27 cellular contexts compared by ENCODE assay signal in the genomic region with DNA sequence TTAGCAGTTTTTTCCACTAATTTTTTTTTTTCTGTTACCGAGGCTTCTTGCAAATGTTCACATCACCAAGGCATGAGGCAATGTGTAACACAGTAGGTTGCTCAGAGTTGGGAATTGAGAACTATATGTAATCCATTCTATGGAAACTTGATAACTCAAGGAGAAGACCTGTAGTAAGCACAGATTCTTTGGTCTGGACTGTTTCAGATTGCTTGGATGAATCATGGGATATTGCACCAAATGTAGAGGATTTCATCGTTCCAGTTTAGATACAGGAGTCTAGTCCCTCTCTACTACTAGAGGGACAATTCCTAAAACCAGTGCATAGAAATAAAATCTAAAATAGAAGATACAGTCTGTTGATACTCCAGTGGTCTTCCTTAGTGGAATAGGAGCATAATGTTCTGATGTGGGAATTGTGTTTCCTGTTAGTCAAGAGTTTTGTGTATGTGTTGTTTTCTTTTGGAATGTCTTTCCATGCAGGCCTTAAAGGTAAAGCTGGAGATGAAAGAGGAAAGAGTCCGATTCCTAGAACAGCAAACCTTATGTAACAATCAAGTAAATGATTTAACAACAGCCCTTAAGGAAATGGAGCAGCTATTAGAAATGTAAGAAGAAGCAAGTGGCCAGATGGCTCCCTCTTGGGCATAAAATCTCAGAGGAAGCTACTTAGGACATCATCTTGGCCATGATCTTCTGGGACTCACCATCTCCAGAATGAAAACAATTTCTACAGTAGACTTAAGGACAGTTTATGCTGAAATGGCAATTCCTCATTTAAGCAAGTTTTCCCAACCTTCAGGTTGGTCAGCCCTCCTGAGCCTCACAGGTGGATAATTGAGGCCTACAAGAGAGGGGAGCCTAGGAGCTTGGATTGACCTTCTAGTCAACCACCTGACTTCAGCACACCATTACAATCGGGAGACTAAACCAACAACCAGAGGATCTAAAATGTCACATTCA. TPM values are rescaled to one million over a fixed set of nuclear protein-coding genes. Genes with fewer than 3 reads are reported as not detected.
DNase-seq lines count a peak whose midpoint lies in the region; ATAC-seq, FAIRE-seq and TF ChIP-seq lines count a peak whose summit lies in the region.
"Had no signal": no experiment of that assay in that cellular context is flagged by ENCODE, and none has a peak within 500 bp of the region (broad histone marks: within the 10 kb centered on the region; RNA-seq: fewer than 3 reads in every experiment).

No MANE protein-coding gene starts in this region.

- H3K9me3 ChIP-seq in HepG2 (ENCODE audit: low read length) (no peaks in the 10 kb centered on the region), right lobe of liver (no peaks in the 10 kb centered on the region), hepatocyte (ENCODE audit: low read depth) (no peaks in the 10 kb centered on the region)
- H3K9me3 ChIP-seq: ascending aorta, HAP-1, right atrium auricular region had no signal

- H3K9ac ChIP-seq in HepG2 (ENCODE audit: insufficient read depth, low read depth, low read length), result no peak overlapping the region

- FAIRE-seq in HepG2 (lab: Jason Lieb, UNC), result no peak

- TF ChIP-seq RAD21 in HepG2 (CRISPR knock-in tag; IDR thresholded peaks at IDR 0.05), result no peak

- TF ChIP-seq POLR2A in HepG2 (IDR thresholded peaks at IDR 0.05; ENCODE audit: insufficient read depth in 1 of 2, low read depth in 2 of 2, low read length in 2 of 2) (no peak), right lobe of liver (IDR thresholded peaks at IDR 0.05) (no peak)

- in situ Hi-C loops in HepG2 (cut with HindIII; ENCODE audit: extremely low pct_ligation_motif_present, low pct_unique_long_range_greater_than_20kb), result no loop called here

- H3K79me2 ChIP-seq in HepG2 (ENCODE audit: insufficient read depth, low read length) (no peaks in the 10 kb centered on the region), hepatocyte (no peaks in the 10 kb centered on the region)

- H3K27me3 ChIP-seq in HepG2 (ENCODE audit: control insufficient read depth in 1 of 2, insufficient read depth in 2 of 2, low read length in 2 of 2), result no peaks in the 10 kb centered on the region
- no peaks in the 10 kb centered on the region for H3K27me3 ChIP-seq in right lobe of liver
- no peaks in the 10 kb centered on the region for H3K27me3 ChIP-seq in hepatocyte
- H3K27me3 ChIP-seq: ascending aorta, right atrium auricular region had no signal

- H3K4me2 ChIP-seq in HepG2 (ENCODE audit: low read depth, low read length) (no peak overlapping the region), hepatocyte (no peak overlapping the region)

- TF ChIP-seq CTCF in HepG2 (CRISPR knock-in tag; IDR thresholded peaks at IDR 0.05) (no peak), right lobe of liver (IDR thresholded peaks at IDR 0.05) (no peak), fibroblast of the aortic adventitia (IDR thresholded peaks at IDR 0.05; ENCODE audit: insufficient read depth, low read length) (no peak), hepatocyte (IDR thresholded peaks at IDR 0.05; ENCODE audit: poor library complexity) (no peak)

- intact Hi-C loops in HepG2 (cut with micrococcal nuclease; ENCODE audit: unreplicated experiment), result no loop called here
- intact Hi-C loops in right lobe of liver (cut with DNase I), result no loop called here

- CTCF ChIA-PET in HepG2 (lab: Yijun Ruan, JAX; ENCODE audit: low intra/inter-chr PET ratio, low total read pairs), result no interaction called here

- POLR2A ChIA-PET in HepG2 (lab: Yijun Ruan, JAX), result no interaction called here

- no TSS peak for BruUV-seq in HepG2 (replicated peaks; lab: Mats Ljungman, UMichigan)

- H3K9me2 ChIP-seq in hepatocyte (replicated peaks; ENCODE audit: insufficient read depth), result no peaks in the 10 kb centered on the region

- H3K27ac ChIP-seq in HepG2 (ENCODE audit: extremely low read length, insufficient read depth, low read length) (no peak overlapping the region), right lobe of liver (no peak overlapping the region), hepatocyte (no peak overlapping the region)
- H3K27ac ChIP-seq: ascending aorta, C4-2B, right atrium auricular region had no signal

- DNase-seq in HepG2 (ENCODE audit: low spot score) (no peak), right lobe of liver (no peak), amniotic epithelial cell (ENCODE audit: low read depth) (peak; percentile 36), fibroblast of the aortic adventitia (ENCODE audit: low read depth) (peak; percentile 67), pons (ENCODE audit: low spot score) (no peak), hepatocyte (ENCODE audit: low spot score) (no peak), NCI-H1417 (lab: John Stamatoyannopoulos, UW) (no peak)
- DNase-seq: ACHN; activated CD4-positive, CD25-positive, alpha-beta regulatory T cell treated with anti-CD3 and anti-CD28 coated beads, Interleukin-2, amount 50 U/mL, for 72 hours; activated CD8-positive, alpha-beta memory T cell treated with anti-CD3 and anti-CD28 coated beads for 24 hours; activated naive CD4-positive, alpha-beta T cell treated with anti-CD3 and anti-CD28 coated beads for 36 hours; activated T-cell treated with anti-CD3 and anti-CD28 coated beads, Interleukin-2, amount 50 U/mL, for 48 hours; central memory CD4-positive, alpha-beta T cell; erythroblast; KG1; naive thymus-derived CD4-positive, alpha-beta T cell; NCI-H2171; NCI-H524 treated with DMSO at 0.1 percent for 48 hours had no signal

- H2AFZ ChIP-seq in HepG2 (ENCODE audit: low read length) (no peak overlapping the region), hepatocyte (no peak overlapping the region)

- H4K20me1 ChIP-seq in HepG2 (ENCODE audit: insufficient read depth, low read length), result no peaks in the 10 kb centered on the region
- no peaks in the 10 kb centered on the region for H4K20me1 ChIP-seq in hepatocyte (ENCODE audit: insufficient read depth, poor library complexity, severe bottlenecking)

- H3K36me3 ChIP-seq in HepG2 (replicated peaks in 1 of 2; ENCODE audit: control insufficient read depth in 1 of 2, insufficient read depth in 2 of 2, low read length in 2 of 2) (peaks cover 4 to 41% of the 10 kb centered on the region in 2 experiments), right lobe of liver (peaks cover 0 to 28% (median 0%) of the 10 kb centered on the region in 4 donors), hepatocyte (replicated peaks; ENCODE audit: insufficient read depth, low read depth) (no peaks in the 10 kb centered on the region)

- TF ChIP-seq EP300 in HepG2 (IDR thresholded peaks at IDR 0.05; ENCODE audit: low read depth in 2 of 2, low read length in 2 of 2), result no peak
- no peak for TF ChIP-seq EP300 in HepG2 (CRISPR knock-in tag; IDR thresholded peaks at IDR 0.05; ENCODE audit: borderline replicate concordance)

- ATAC-seq in HepG2, result no peak
- no peak for ATAC-seq in right lobe of liver
- ATAC-seq in GM21360 (IDR thresholded peaks at IDR 0.05; ENCODE audit: unreplicated experiment), result no peak
- ATAC-seq: naive thymus-derived CD4-positive, alpha-beta T cell; Right ventricle myocardium inferior had no signal

- 98% methylated on average over 4 of the region's 4 CpGs for WGBS in HepG2 (ENCODE audit: low lambda C conversion rate)
- WGBS in right lobe of liver (ENCODE audit: insufficient coverage, low coverage, low lambda C conversion rate, missing lambda C conversion rate), result 81% methylated on average over 4 of the region's 4 CpGs
- WGBS in hepatocyte (ENCODE audit: low lambda C conversion rate, missing lambda C conversion rate), result over 99% methylated on average over 4 of the region's 4 CpGs

- H3K4me3 ChIP-seq in HepG2 (replicated peaks in 1 of 3; ENCODE audit: insufficient read depth in 1 of 3, low read depth in 2 of 3, low read length in 3 of 3) (no peak overlapping the region), right lobe of liver (no peak overlapping the region), fibroblast of the aortic adventitia (ENCODE audit: low read depth, low read length) (no peak overlapping the region), hepatocyte (no peak overlapping the region)
- H3K4me3 ChIP-seq: ascending aorta, HAP-1, right atrium auricular region had no signal

- H3K4me1 ChIP-seq in HepG2 (ENCODE audit: insufficient read depth, low read length), result no peaks in the 10 kb centered on the region
- H3K4me1 ChIP-seq in right lobe of liver, result peaks cover 0 to 26% (median 6%) of the 10 kb centered on the region in 4 donors
- H3K4me1 ChIP-seq in hepatocyte (ENCODE audit: insufficient read depth), result no peaks in the 10 kb centered on the region
- H3K4me1 ChIP-seq: ascending aorta, HAP-1, right atrium auricular region had no signal

RNA-seq across cellular contexts. Expression of a gene that starts 10.7 kb away (rescaled TPM):
- total RNA-seq in HepG2 (2016; rRNA removed; fragmentation: Illumina TruSeq; extraction: Trizol) (62.3 and 82.1 TPM in 2 replicates), right lobe of liver (10 to 100 TPM in 4 of 6 experiments, 1 to 10 TPM in 2; 5.4 to 17.2 (median 11.2) TPM), fibroblast of the aortic adventitia (ENCODE audit: low replicate concordance) (24.5 and 44.1 TPM in 2 replicates), hepatocyte (22.9 and 24.0 TPM in 2 replicates)
- 28.6 and 31.3 TPM in 2 replicates for total RNA-seq in HepG2 (2016; cell fraction: cytosol; rRNA removed; fragmentation: Illumina TruSeq; extraction: Trizol; ENCODE audit: low read depth)
- 60.3 and 80.7 TPM in 2 replicates for total RNA-seq in HepG2 (2016; cell fraction: insoluble cytoplasmic fraction; rRNA removed; fragmentation: Illumina TruSeq; extraction: Trizol)
- total RNA-seq in HepG2 (2016; cell fraction: membrane; rRNA removed; fragmentation: Illumina TruSeq; extraction: Trizol), result 43.2 and 48.2 TPM in 2 replicates
- 31.0 and 33.7 TPM in 2 replicates for total RNA-seq in HepG2 (2016; cell fraction: nucleus; rRNA removed; fragmentation: Illumina TruSeq; extraction: Trizol)
- polyA plus RNA-seq in HepG2 (2011; rRNA removed) (12.9 and 20.3 TPM in 2 replicates), hepatocyte (14.0 and 14.9 TPM in 2 replicates)
- polyA plus RNA-seq in HepG2 (2011; cell fraction: cytosol; rRNA removed), result 11.9 and 12.5 TPM in 2 replicates
- polyA plus RNA-seq in HepG2 (2011; cell fraction: nucleus; rRNA removed), result 10.3 and 10.6 TPM in 2 replicates
- 13.8 and 21.5 TPM in 2 replicates for polyA plus RNA-seq in HepG2 (2012)
- polyA plus RNA-seq in HepG2 (2016; cell fraction: cytosol; fragmentation: Illumina TruSeq; extraction: Trizol; ENCODE audit: low read depth), result 15.1 and 18.4 TPM in 2 replicates
- polyA plus RNA-seq in HepG2 (2016; cell fraction: insoluble cytoplasmic fraction; fragmentation: Illumina TruSeq; extraction: Trizol; ENCODE audit: low read depth), result 70.7 and 72.8 TPM in 2 replicates
- 25.7 and 26.6 TPM in 2 replicates for polyA plus RNA-seq in HepG2 (2016; cell fraction: membrane; fragmentation: Illumina TruSeq; extraction: Trizol; ENCODE audit: low read depth)
- 48.7 and 55.8 TPM in 2 replicates for polyA plus RNA-seq in HepG2 (2016; cell fraction: nucleus; fragmentation: Illumina TruSeq; extraction: Trizol; ENCODE audit: insufficient read depth, low read depth)
- polyA minus RNA-seq in HepG2 (2011; rRNA and poly(A)+ RNA removed; ENCODE audit: low replicate concordance), result 9.8 and 86.6 TPM in 2 replicates
- polyA minus RNA-seq in HepG2 (2011; cell fraction: cytosol; rRNA and poly(A)+ RNA removed), result 9.2 and 11.1 TPM in 2 replicates
- polyA minus RNA-seq in HepG2 (2011; cell fraction: nucleus; rRNA and poly(A)+ RNA removed), result 17.2 and 23.4 TPM in 2 replicates

RNA-seq across cellular contexts. Expression of a gene that starts 12.3 kb away (rescaled TPM):
- total RNA-seq in HepG2 (2016; rRNA removed; fragmentation: Illumina TruSeq; extraction: Trizol) (48.0 and 61.3 TPM in 2 replicates), right lobe of liver (100 to 1,000 TPM in 3 of 6 experiments, 10 to 100 TPM in 3; 89.7 to 231 (median 122) TPM), fibroblast of the aortic adventitia (ENCODE audit: low replicate concordance) (21.9 and 33.6 TPM in 2 replicates), hepatocyte (27.1 and 31.5 TPM in 2 replicates)
- 10.0 and 11.4 TPM in 2 replicates for total RNA-seq in HepG2 (2016; cell fraction: cytosol; rRNA removed; fragmentation: Illumina TruSeq; extraction: Trizol; ENCODE audit: low read depth)
- total RNA-seq in HepG2 (2016; cell fraction: insoluble cytoplasmic fraction; rRNA removed; fragmentation: Illumina TruSeq; extraction: Trizol), result 52.6 and 57.5 TPM in 2 replicates
- total RNA-seq in HepG2 (2016; cell fraction: membrane; rRNA removed; fragmentation: Illumina TruSeq; extraction: Trizol), result 16.7 and 18.2 TPM in 2 replicates
- total RNA-seq in HepG2 (2016; cell fraction: nucleus; rRNA removed; fragmentation: Illumina TruSeq; extraction: Trizol), result 53.6 and 56.9 TPM in 2 replicates
- polyA plus RNA-seq in HepG2 (2011; rRNA removed) (53.9 and 56.6 TPM in 2 replicates), hepatocyte (56.6 and 71.6 TPM in 2 replicates)
- polyA plus RNA-seq in HepG2 (2011; cell fraction: cytosol; rRNA removed), result 51.5 and 58.7 TPM in 2 replicates
- 50.0 and 59.6 TPM in 2 replicates for polyA plus RNA-seq in HepG2 (2011; cell fraction: nucleus; rRNA removed)
- 38.1 and 46.1 TPM in 2 replicates for polyA plus RNA-seq in HepG2 (2012)
- polyA plus RNA-seq in HepG2 (2016; cell fraction: cytosol; fragmentation: Illumina TruSeq; extraction: Trizol; ENCODE audit: low read depth), result 4.8 and 5.5 TPM in 2 replicates
- polyA plus RNA-seq in HepG2 (2016; cell fraction: insoluble cytoplasmic fraction; fragmentation: Illumina TruSeq; extraction: Trizol; ENCODE audit: low read depth), result 49.0 and 58.9 TPM in 2 replicates
- 9.2 and 11.0 TPM in 2 replicates for polyA plus RNA-seq in HepG2 (2016; cell fraction: membrane; fragmentation: Illumina TruSeq; extraction: Trizol; ENCODE audit: low read depth)
- 72.4 and 89.1 TPM in 2 replicates for polyA plus RNA-seq in HepG2 (2016; cell fraction: nucleus; fragmentation: Illumina TruSeq; extraction: Trizol; ENCODE audit: insufficient read depth, low read depth)
- polyA minus RNA-seq in HepG2 (2011; rRNA and poly(A)+ RNA removed; ENCODE audit: low replicate concordance), result 75.5 and 101 TPM in 2 replicates
- polyA minus RNA-seq in HepG2 (2011; cell fraction: cytosol; rRNA and poly(A)+ RNA removed), result 31.7 and 40.8 TPM in 2 replicates
- 71.8 and 74.3 TPM in 2 replicates for polyA minus RNA-seq in HepG2 (2011; cell fraction: nucleus; rRNA and poly(A)+ RNA removed)

RNA-seq across cellular contexts. Expression of a gene that starts 35.2 kb away (rescaled TPM):
- total RNA-seq in HepG2 (2016; rRNA removed; fragmentation: Illumina TruSeq; extraction: Trizol) (0.09 and 0.15 TPM in 2 replicates), right lobe of liver (under 1 TPM; 0.06 to 0.71 (median 0.16) TPM), fibroblast of the aortic adventitia (ENCODE audit: low replicate concordance) (0.08 and 0.36 TPM in 2 replicates), hepatocyte (0.12 and 1.0 TPM in 2 replicates)
- 0.20 TPM in 1 of 2 replicates, not detected in the other for total RNA-seq in HepG2 (2016; cell fraction: cytosol; rRNA removed; fragmentation: Illumina TruSeq; extraction: Trizol; ENCODE audit: low read depth)
- total RNA-seq in HepG2 (2016; cell fraction: insoluble cytoplasmic fraction; rRNA removed; fragmentation: Illumina TruSeq; extraction: Trizol), result 0.01 and 0.15 TPM in 2 replicates
- 0.14 and 0.25 TPM in 2 replicates for total RNA-seq in HepG2 (2016; cell fraction: membrane; rRNA removed; fragmentation: Illumina TruSeq; extraction: Trizol)
- 0.09 and 0.88 TPM in 2 replicates for total RNA-seq in HepG2 (2016; cell fraction: nucleus; rRNA removed; fragmentation: Illumina TruSeq; extraction: Trizol)
- polyA plus RNA-seq in HepG2 (2011; rRNA removed) (0.07 and 0.32 TPM in 2 replicates), hepatocyte (0.93 and 1.5 TPM in 2 replicates)
- polyA plus RNA-seq in HepG2 (2011; cell fraction: cytosol; rRNA removed), result 0.03 and 0.05 TPM in 2 replicates
- 0.12 and 0.14 TPM in 2 replicates for polyA plus RNA-seq in HepG2 (2011; cell fraction: nucleus; rRNA removed)
- polyA plus RNA-seq in HepG2 (2012), result 0.03 and 0.12 TPM in 2 replicates
- 0.01 and 0.08 TPM in 2 replicates for polyA plus RNA-seq in HepG2 (2016; cell fraction: cytosol; fragmentation: Illumina TruSeq; extraction: Trizol; ENCODE audit: low read depth)
- 0.03 and 0.20 TPM in 2 replicates for polyA plus RNA-seq in HepG2 (2016; cell fraction: insoluble cytoplasmic fraction; fragmentation: Illumina TruSeq; extraction: Trizol; ENCODE audit: low read depth)
- 0.26 and 0.30 TPM in 2 replicates for polyA plus RNA-seq in HepG2 (2016; cell fraction: membrane; fragmentation: Illumina TruSeq; extraction: Trizol; ENCODE audit: low read depth)
- polyA plus RNA-seq in HepG2 (2016; cell fraction: nucleus; fragmentation: Illumina TruSeq; extraction: Trizol; ENCODE audit: insufficient read depth, low read depth), result 1.5 and 2.3 TPM in 2 replicates
- 0.40 and 1.0 TPM in 2 replicates for polyA minus RNA-seq in HepG2 (2011; rRNA and poly(A)+ RNA removed; ENCODE audit: low replicate concordance)
- polyA minus RNA-seq in HepG2 (2011; cell fraction: cytosol; rRNA and poly(A)+ RNA removed), result 0.09 and 0.59 TPM in 2 replicates
- polyA minus RNA-seq in HepG2 (2011; cell fraction: nucleus; rRNA and poly(A)+ RNA removed), result 0.37 and 0.64 TPM in 2 replicates
- polyA plus RNA-seq: naive thymus-derived CD4-positive, alpha-beta T cell had no signal

RNA-seq across cellular contexts. Expression of a gene that starts 42.4 kb away (rescaled TPM):
- total RNA-seq in HepG2 (2016; rRNA removed; fragmentation: Illumina TruSeq; extraction: Trizol) (not detected in 2 replicates), right lobe of liver (not detected), fibroblast of the aortic adventitia (ENCODE audit: low replicate concordance) (not detected in 2 replicates), hepatocyte (49.8 and 76.1 TPM in 2 replicates)
- not detected in 2 replicates for total RNA-seq in HepG2 (2016; cell fraction: cytosol; rRNA removed; fragmentation: Illumina TruSeq; extraction: Trizol; ENCODE audit: low read depth)
- total RNA-seq in HepG2 (2016; cell fraction: insoluble cytoplasmic fraction; rRNA removed; fragmentation: Illumina TruSeq; extraction: Trizol), result not detected in 2 replicates
- total RNA-seq in HepG2 (2016; cell fraction: membrane; rRNA removed; fragmentation: Illumina TruSeq; extraction: Trizol), result not detected in 2 replicates
- total RNA-seq in HepG2 (2016; cell fraction: nucleus; rRNA removed; fragmentation: Illumina TruSeq; extraction: Trizol), result not detected in 2 replicates
- polyA plus RNA-seq in HepG2 (2011; rRNA removed) (not detected in 2 replicates), hepatocyte (207 and 222 TPM in 2 replicates)
- not detected in 2 replicates for polyA plus RNA-seq in HepG2 (2011; cell fraction: cytosol; rRNA removed)
- not detected in 2 replicates for polyA plus RNA-seq in HepG2 (2011; cell fraction: nucleus; rRNA removed)
- polyA plus RNA-seq in HepG2 (2012), result not detected in 2 replicates
- polyA plus RNA-seq in HepG2 (2016; cell fraction: cytosol; fragmentation: Illumina TruSeq; extraction: Trizol; ENCODE audit: low read depth), result not detected in 2 replicates
- polyA plus RNA-seq in HepG2 (2016; cell fraction: insoluble cytoplasmic fraction; fragmentation: Illumina TruSeq; extraction: Trizol; ENCODE audit: low read depth), result not detected in 2 replicates
- not detected in 2 replicates for polyA plus RNA-seq in HepG2 (2016; cell fraction: membrane; fragmentation: Illumina TruSeq; extraction: Trizol; ENCODE audit: low read depth)
- not detected in 2 replicates for polyA plus RNA-seq in HepG2 (2016; cell fraction: nucleus; fragmentation: Illumina TruSeq; extraction: Trizol; ENCODE audit: insufficient read depth, low read depth)
- not detected in 2 replicates for polyA minus RNA-seq in HepG2 (2011; rRNA and poly(A)+ RNA removed; ENCODE audit: low replicate concordance)
- not detected in 2 replicates for polyA minus RNA-seq in HepG2 (2011; cell fraction: cytosol; rRNA and poly(A)+ RNA removed)
- not detected in 2 replicates for polyA minus RNA-seq in HepG2 (2011; cell fraction: nucleus; rRNA and poly(A)+ RNA removed)
- total RNA-seq: activated naive CD4-positive, alpha-beta T cell treated with anti-CD3 and anti-CD28 coated beads for 36 hours; ascending aorta; Daoy; naive thymus-derived CD4-positive, alpha-beta T cell; osteoblast; right atrium auricular region; Right ventricle myocardium inferior; ureter had no signal
- polyA plus RNA-seq: naive thymus-derived CD4-positive, alpha-beta T cell had no signal

RNA-seq across cellular contexts. Expression of a gene that starts 47.5 kb away (rescaled TPM):
- total RNA-seq in HepG2 (2016; rRNA removed; fragmentation: Illumina TruSeq; extraction: Trizol) (8.1 and 8.7 TPM in 2 replicates), right lobe of liver (10 to 100 TPM in 1 of 6 experiments, 1 to 10 TPM in 5; 6.5 to 10.5 (median 9.0) TPM), fibroblast of the aortic adventitia (ENCODE audit: low replicate concordance) (9.0 and 14.4 TPM in 2 replicates), hepatocyte (10.6 and 17.2 TPM in 2 replicates)
- 1.8 and 1.9 TPM in 2 replicates for total RNA-seq in HepG2 (2016; cell fraction: cytosol; rRNA removed; fragmentation: Illumina TruSeq; extraction: Trizol; ENCODE audit: low read depth)
- total RNA-seq in HepG2 (2016; cell fraction: insoluble cytoplasmic fraction; rRNA removed; fragmentation: Illumina TruSeq; extraction: Trizol), result 7.1 and 8.8 TPM in 2 replicates
- 4.5 and 4.7 TPM in 2 replicates for total RNA-seq in HepG2 (2016; cell fraction: membrane; rRNA removed; fragmentation: Illumina TruSeq; extraction: Trizol)
- total RNA-seq in HepG2 (2016; cell fraction: nucleus; rRNA removed; fragmentation: Illumina TruSeq; extraction: Trizol), result 9.6 and 13.1 TPM in 2 replicates
- polyA plus RNA-seq in HepG2 (2011; rRNA removed) (3.3 and 3.8 TPM in 2 replicates), hepatocyte (12.3 and 13.9 TPM in 2 replicates)
- polyA plus RNA-seq in HepG2 (2011; cell fraction: cytosol; rRNA removed), result 2.3 and 2.4 TPM in 2 replicates
- 9.7 and 10.3 TPM in 2 replicates for polyA plus RNA-seq in HepG2 (2011; cell fraction: nucleus; rRNA removed)
- 6.2 and 8.0 TPM in 2 replicates for polyA plus RNA-seq in HepG2 (2012)
- 0.53 and 0.62 TPM in 2 replicates for polyA plus RNA-seq in HepG2 (2016; cell fraction: cytosol; fragmentation: Illumina TruSeq; extraction: Trizol; ENCODE audit: low read depth)
- polyA plus RNA-seq in HepG2 (2016; cell fraction: insoluble cytoplasmic fraction; fragmentation: Illumina TruSeq; extraction: Trizol; ENCODE audit: low read depth), result 8.2 and 10.1 TPM in 2 replicates
- polyA plus RNA-seq in HepG2 (2016; cell fraction: membrane; fragmentation: Illumina TruSeq; extraction: Trizol; ENCODE audit: low read depth), result 2.1 and 2.2 TPM in 2 replicates
- 14.7 and 18.8 TPM in 2 replicates for polyA plus RNA-seq in HepG2 (2016; cell fraction: nucleus; fragmentation: Illumina TruSeq; extraction: Trizol; ENCODE audit: insufficient read depth, low read depth)
- polyA minus RNA-seq in HepG2 (2011; rRNA and poly(A)+ RNA removed; ENCODE audit: low replicate concordance), result 6.1 and 10.5 TPM in 2 replicates
- 3.0 and 3.5 TPM in 2 replicates for polyA minus RNA-seq in HepG2 (2011; cell fraction: cytosol; rRNA and poly(A)+ RNA removed)
- 5.3 and 9.8 TPM in 2 replicates for polyA minus RNA-seq in HepG2 (2011; cell fraction: nucleus; rRNA and poly(A)+ RNA removed)

Comparison
In these comparisons a context has a peak if more than half of its experiments do, and no peak if none do; other contexts are left out.
1. DNase-seq: peak in amniotic epithelial cell (single experiment) and fibroblast of the aortic adventitia (single experiment); none in HepG2 (single experiment), right lobe of liver (0 of 3), pons (single experiment), hepatocyte (single experiment) and NCI-H1417 (0 of 3).